Comparison of ENCODE assay signal across 1 cellular context in the genomic region with DNA sequence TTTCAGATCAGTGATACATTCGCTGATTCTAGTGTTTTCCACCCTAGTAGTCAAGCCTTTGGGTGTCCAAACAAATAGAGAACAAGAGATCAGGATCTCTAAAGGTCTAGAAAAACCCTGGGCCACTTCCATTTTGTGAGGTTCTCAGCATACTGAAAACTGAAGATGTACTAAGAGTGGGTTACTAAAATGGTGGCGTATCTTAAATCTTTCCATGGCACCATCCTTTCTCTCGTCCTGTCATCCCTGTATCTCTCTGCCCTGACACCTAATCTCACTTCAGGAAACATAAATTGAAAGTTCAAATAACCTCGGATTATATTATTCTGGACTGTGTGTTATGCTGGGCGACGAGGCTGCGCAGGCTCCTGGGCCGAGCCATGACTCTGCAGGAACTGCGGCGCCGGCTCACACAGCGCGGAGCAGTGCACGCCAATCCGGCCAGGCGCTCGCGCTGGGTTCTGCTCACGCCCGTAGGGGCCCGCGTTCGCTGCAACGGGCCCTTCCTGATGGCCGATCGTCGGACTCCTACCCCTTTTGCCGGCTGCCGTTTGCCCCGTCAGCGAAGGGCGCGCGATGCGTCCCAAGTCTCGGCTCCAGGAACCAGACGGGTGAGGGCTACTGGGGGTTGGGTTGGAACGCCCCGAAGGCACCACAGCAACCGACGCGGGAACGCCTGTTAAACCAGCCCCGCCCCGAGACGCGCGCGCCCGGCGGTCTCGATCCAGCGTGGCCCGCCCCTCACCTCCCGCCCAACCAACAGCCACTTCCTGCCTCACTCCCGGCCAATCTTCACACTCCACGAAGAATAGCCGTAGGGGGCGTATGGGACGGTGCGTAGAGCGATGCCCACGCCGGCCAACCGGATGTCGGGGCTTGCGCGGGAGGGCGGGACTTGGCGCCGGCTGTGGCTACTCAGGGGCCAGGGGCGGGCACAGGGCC.
A peak's percentile ranks its signal among the peaks of the same experiment; 100 is the strongest.
TF ChIP-seq lines count a peak whose summit lies in the region.

No MANE protein-coding gene starts in this region.

TF ChIP-seq in HepG2, 621 proteins besides CTCF, POLR2A, EP300 and RAD21 (continued from another document and continues in another):
- TF ChIP-seq, protein P1, sequence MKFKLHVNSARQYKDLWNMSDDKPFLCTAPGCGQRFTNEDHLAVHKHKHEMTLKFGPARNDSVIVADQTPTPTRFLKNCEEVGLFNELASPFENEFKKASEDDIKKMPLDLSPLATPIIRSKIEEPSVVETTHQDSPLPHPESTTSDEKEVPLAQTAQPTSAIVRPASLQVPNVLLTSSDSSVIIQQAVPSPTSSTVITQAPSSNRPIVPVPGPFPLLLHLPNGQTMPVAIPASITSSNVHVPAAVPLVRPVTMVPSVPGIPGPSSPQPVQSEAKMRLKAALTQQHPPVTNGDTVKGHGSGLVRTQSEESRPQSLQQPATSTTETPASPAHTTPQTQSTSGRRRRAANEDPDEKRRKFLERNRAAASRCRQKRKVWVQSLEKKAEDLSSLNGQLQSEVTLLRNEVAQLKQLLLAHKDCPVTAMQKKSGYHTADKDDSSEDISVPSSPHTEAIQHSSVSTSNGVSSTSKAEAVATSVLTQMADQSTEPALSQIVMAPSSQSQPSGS (CRISPR knock-in tag; IDR thresholded peaks at IDR 0.05), result no peak; the same call in 1 of the 2 replicates
- TF ChIP-seq RARA (CRISPR knock-in tag; IDR thresholded peaks at IDR 0.05), result no peak; the same call in 1 of the 2 replicates
- TF ChIP-seq HDAC2 (CRISPR knock-in tag; IDR thresholded peaks at IDR 0.05), result no peak; the same call in 1 of the 2 replicates
- TF ChIP-seq, protein P2, sequence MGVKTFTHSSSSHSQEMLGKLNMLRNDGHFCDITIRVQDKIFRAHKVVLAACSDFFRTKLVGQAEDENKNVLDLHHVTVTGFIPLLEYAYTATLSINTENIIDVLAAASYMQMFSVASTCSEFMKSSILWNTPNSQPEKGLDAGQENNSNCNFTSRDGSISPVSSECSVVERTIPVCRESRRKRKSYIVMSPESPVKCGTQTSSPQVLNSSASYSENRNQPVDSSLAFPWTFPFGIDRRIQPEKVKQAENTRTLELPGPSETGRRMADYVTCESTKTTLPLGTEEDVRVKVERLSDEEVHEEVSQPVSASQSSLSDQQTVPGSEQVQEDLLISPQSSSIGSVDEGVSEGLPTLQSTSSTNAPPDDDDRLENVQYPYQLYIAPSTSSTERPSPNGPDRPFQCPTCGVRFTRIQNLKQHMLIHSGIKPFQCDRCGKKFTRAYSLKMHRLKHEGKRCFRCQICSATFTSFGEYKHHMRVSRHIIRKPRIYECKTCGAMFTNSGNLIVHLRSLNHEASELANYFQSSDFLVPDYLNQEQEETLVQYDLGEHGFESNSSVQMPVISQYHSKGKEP (CRISPR knock-in tag; IDR thresholded peaks at IDR 0.05), result peak; percentile 7; the same call in 1 of the 2 replicates
- TF ChIP-seq GPN1 (CRISPR knock-in tag; IDR thresholded peaks at IDR 0.05; ENCODE audit: borderline replicate concordance), result no peak
- TF ChIP-seq SMAD1 (CRISPR knock-in tag; IDR thresholded peaks at IDR 0.05; ENCODE audit: borderline replicate concordance, low read depth), result no peak; the same call in 1 of the 2 replicates
- TF ChIP-seq PHF8 (CRISPR knock-in tag; IDR thresholded peaks at IDR 0.05), result peak; percentile 84
- TF ChIP-seq, protein P3, sequence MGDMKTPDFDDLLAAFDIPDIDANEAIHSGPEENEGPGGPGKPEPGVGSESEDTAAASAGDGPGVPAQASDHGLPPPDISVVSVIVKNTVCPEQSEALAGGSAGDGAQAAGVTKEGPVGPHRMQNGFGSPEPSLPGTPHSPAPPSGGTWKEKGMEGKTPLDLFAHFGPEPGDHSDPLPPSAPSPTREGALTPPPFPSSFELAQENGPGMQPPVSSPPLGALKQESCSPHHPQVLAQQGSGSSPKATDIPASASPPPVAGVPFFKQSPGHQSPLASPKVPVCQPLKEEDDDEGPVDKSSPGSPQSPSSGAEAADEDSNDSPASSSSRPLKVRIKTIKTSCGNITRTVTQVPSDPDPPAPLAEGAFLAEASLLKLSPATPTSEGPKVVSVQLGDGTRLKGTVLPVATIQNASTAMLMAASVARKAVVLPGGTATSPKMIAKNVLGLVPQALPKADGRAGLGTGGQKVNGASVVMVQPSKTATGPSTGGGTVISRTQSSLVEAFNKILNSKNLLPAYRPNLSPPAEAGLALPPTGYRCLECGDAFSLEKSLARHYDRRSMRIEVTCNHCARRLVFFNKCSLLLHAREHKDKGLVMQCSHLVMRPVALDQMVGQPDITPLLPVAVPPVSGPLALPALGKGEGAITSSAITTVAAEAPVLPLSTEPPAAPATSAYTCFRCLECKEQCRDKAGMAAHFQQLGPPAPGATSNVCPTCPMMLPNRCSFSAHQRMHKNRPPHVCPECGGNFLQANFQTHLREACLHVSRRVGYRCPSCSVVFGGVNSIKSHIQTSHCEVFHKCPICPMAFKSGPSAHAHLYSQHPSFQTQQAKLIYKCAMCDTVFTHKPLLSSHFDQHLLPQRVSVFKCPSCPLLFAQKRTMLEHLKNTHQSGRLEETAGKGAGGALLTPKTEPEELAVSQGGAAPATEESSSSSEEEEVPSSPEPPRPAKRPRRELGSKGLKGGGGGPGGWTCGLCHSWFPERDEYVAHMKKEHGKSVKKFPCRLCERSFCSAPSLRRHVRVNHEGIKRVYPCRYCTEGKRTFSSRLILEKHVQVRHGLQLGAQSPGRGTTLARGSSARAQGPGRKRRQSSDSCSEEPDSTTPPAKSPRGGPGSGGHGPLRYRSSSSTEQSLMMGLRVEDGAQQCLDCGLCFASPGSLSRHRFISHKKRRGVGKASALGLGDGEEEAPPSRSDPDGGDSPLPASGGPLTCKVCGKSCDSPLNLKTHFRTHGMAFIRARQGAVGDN (CRISPR knock-in tag; IDR thresholded peaks at IDR 0.05), result peak; percentile 91
- TF ChIP-seq, protein P4, sequence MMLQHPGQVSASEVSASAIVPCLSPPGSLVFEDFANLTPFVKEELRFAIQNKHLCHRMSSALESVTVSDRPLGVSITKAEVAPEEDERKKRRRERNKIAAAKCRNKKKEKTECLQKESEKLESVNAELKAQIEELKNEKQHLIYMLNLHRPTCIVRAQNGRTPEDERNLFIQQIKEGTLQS (CRISPR knock-in tag; IDR thresholded peaks at IDR 0.05), result peak; percentile 15; the same call in 1 of the 2 replicates
- TF ChIP-seq ZNF333 (CRISPR knock-in tag; IDR thresholded peaks at IDR 0.05; ENCODE audit: borderline replicate concordance), result no peak
- no peak for TF ChIP-seq ESRRA (CRISPR knock-in tag; IDR thresholded peaks at IDR 0.05; ENCODE audit: low read depth)
- peak; percentile 89; the same call in 1 of the 2 replicates for TF ChIP-seq ZNF607 (CRISPR knock-in tag; IDR thresholded peaks at IDR 0.05; ENCODE audit: borderline replicate concordance)
- TF ChIP-seq, protein P5, sequence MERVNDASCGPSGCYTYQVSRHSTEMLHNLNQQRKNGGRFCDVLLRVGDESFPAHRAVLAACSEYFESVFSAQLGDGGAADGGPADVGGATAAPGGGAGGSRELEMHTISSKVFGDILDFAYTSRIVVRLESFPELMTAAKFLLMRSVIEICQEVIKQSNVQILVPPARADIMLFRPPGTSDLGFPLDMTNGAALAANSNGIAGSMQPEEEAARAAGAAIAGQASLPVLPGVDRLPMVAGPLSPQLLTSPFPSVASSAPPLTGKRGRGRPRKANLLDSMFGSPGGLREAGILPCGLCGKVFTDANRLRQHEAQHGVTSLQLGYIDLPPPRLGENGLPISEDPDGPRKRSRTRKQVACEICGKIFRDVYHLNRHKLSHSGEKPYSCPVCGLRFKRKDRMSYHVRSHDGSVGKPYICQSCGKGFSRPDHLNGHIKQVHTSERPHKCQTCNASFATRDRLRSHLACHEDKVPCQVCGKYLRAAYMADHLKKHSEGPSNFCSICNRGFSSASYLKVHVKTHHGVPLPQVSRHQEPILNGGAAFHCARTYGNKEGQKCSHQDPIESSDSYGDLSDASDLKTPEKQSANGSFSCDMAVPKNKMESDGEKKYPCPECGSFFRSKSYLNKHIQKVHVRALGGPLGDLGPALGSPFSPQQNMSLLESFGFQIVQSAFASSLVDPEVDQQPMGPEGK (CRISPR knock-in tag; IDR thresholded peaks at IDR 0.05), result peak; percentile 62
- TF ChIP-seq, protein P6, sequence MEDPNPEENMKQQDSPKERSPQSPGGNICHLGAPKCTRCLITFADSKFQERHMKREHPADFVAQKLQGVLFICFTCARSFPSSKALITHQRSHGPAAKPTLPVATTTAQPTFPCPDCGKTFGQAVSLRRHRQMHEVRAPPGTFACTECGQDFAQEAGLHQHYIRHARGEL (CRISPR knock-in tag; IDR thresholded peaks at IDR 0.05), result no peak
- TF ChIP-seq ZSCAN31 (CRISPR knock-in tag; IDR thresholded peaks at IDR 0.05; ENCODE audit: low read depth), result peak; percentile 94
- TF ChIP-seq SRSF9 (IDR thresholded peaks at IDR 0.05; ENCODE audit: borderline replicate concordance, insufficient read depth, low read depth, low read length, poor library complexity, severe bottlenecking), result no peak
- TF ChIP-seq ZSCAN12 (CRISPR knock-in tag; IDR thresholded peaks at IDR 0.05), result no peak
- no peak; the same call in 1 of the 2 replicates for TF ChIP-seq ERF (CRISPR knock-in tag; IDR thresholded peaks at IDR 0.05)
- TF ChIP-seq ZNF775 (CRISPR knock-in tag; IDR thresholded peaks at IDR 0.05; ENCODE audit: borderline replicate concordance), result no peak
- no peak for TF ChIP-seq ZNF337 (CRISPR knock-in tag; IDR thresholded peaks at IDR 0.05; ENCODE audit: borderline replicate concordance, low read depth)
- TF ChIP-seq BCL6 (CRISPR knock-in tag; IDR thresholded peaks at IDR 0.05), result no peak; the same call in 1 of the 2 replicates
- TF ChIP-seq, protein P7, sequence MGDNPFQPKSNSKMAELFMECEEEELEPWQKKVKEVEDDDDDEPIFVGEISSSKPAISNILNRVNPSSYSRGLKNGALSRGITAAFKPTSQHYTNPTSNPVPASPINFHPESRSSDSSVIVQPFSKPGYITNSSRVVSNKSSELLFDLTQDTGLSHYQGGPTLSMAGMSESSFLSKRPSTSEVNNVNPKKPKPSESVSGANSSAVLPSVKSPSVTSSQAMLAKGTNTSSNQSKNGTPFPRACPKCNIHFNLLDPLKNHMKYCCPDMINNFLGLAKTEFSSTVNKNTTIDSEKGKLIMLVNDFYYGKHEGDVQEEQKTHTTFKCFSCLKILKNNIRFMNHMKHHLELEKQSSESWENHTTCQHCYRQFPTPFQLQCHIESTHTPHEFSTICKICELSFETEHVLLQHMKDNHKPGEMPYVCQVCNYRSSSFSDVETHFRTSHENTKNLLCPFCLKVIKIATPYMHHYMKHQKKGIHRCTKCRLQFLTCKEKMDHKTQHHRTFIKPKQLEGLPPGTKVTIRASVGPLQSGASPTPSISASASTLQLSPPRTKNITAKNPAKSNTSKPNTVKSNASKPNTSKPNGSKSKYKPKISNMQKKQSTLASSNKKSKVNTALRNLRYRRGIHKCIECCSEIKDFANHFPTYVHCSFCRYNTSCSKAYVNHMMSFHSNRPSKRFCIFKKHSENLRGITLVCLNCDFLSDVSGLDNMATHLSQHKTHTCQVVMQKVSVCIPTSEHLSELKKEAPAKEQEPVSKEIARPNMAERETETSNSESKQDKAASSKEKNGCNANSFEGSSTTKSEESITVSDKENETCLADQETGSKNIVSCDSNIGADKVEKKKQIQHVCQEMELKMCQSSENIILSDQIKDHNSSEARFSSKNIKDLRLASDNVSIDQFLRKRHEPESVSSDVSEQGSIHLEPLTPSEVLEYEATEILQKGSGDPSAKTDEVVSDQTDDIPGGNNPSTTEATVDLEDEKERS (CRISPR knock-in tag; IDR thresholded peaks at IDR 0.05), result 0 out of 2 replicates have a peak, but pooled peaks have one; percentile 58
- no peak for TF ChIP-seq ZNF83 (CRISPR knock-in tag; IDR thresholded peaks at IDR 0.05; ENCODE audit: borderline replicate concordance)
- peak; percentile 91 for TF ChIP-seq BRD4 (CRISPR knock-in tag; IDR thresholded peaks at IDR 0.05)
- no peak; the same call in 1 of the 2 replicates for TF ChIP-seq KDM5B (CRISPR knock-in tag; IDR thresholded peaks at IDR 0.05; ENCODE audit: borderline replicate concordance)
- no peak for TF ChIP-seq TP53 (CRISPR knock-in tag; conservative IDR thresholded peaks at IDR 0.05)
- TF ChIP-seq NFIB (CRISPR knock-in tag; IDR thresholded peaks at IDR 0.05; ENCODE audit: borderline replicate concordance), result no peak
- TF ChIP-seq, protein P8, sequence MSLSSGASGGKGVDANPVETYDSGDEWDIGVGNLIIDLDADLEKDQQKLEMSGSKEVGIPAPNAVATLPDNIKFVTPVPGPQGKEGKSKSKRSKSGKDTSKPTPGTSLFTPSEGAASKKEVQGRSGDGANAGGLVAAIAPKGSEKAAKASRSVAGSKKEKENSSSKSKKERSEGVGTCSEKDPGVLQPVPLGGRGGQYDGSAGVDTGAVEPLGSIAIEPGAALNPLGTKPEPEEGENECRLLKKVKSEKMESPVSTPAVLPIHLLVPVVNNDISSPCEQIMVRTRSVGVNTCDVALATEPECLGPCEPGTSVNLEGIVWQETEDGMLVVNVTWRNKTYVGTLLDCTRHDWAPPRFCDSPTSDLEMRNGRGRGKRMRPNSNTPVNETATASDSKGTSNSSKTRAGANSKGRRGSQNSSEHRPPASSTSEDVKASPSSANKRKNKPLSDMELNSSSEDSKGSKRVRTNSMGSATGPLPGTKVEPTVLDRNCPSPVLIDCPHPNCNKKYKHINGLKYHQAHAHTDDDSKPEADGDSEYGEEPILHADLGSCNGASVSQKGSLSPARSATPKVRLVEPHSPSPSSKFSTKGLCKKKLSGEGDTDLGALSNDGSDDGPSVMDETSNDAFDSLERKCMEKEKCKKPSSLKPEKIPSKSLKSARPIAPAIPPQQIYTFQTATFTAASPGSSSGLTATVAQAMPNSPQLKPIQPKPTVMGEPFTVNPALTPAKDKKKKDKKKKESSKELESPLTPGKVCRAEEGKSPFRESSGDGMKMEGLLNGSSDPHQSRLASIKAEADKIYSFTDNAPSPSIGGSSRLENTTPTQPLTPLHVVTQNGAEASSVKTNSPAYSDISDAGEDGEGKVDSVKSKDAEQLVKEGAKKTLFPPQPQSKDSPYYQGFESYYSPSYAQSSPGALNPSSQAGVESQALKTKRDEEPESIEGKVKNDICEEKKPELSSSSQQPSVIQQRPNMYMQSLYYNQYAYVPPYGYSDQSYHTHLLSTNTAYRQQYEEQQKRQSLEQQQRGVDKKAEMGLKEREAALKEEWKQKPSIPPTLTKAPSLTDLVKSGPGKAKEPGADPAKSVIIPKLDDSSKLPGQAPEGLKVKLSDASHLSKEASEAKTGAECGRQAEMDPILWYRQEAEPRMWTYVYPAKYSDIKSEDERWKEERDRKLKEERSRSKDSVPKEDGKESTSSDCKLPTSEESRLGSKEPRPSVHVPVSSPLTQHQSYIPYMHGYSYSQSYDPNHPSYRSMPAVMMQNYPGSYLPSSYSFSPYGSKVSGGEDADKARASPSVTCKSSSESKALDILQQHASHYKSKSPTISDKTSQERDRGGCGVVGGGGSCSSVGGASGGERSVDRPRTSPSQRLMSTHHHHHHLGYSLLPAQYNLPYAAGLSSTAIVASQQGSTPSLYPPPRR (CRISPR knock-in tag; IDR thresholded peaks at IDR 0.05; ENCODE audit: borderline replicate concordance), result no peak
- TF ChIP-seq ETV6 (CRISPR knock-in tag; conservative IDR thresholded peaks at IDR 0.05), result 0 out of 2 replicates have a peak, but pooled peaks have one; percentile 32
- peak; percentile 99 for TF ChIP-seq HNRNPLL (IDR thresholded peaks at IDR 0.05; ENCODE audit: low read depth, low read length, poor library complexity, severe bottlenecking)
- TF ChIP-seq ZNF3 (CRISPR knock-in tag; IDR thresholded peaks at IDR 0.05), result no peak
- peak; percentile 66; the same call in 1 of the 2 replicates for TF ChIP-seq ZC3H13 (CRISPR knock-in tag; IDR thresholded peaks at IDR 0.05)
- no peak for TF ChIP-seq TCF7 (IDR thresholded peaks at IDR 0.05; ENCODE audit: low read depth)
- no peak for TF ChIP-seq RFXANK (CRISPR knock-in tag; IDR thresholded peaks at IDR 0.05)
- TF ChIP-seq ZNF20 (CRISPR knock-in tag; IDR thresholded peaks at IDR 0.05), result no peak
- TF ChIP-seq, protein P9, sequence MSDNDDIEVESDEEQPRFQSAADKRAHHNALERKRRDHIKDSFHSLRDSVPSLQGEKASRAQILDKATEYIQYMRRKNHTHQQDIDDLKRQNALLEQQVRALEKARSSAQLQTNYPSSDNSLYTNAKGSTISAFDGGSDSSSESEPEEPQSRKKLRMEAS (IDR thresholded peaks at IDR 0.05), result no peak
- TF ChIP-seq ATAD3A (CRISPR knock-in tag; IDR thresholded peaks at IDR 0.05), result no peak
- TF ChIP-seq ZBTB7A (CRISPR knock-in tag; IDR thresholded peaks at IDR 0.05), result no peak
- TF ChIP-seq GFI1 (CRISPR knock-in tag; IDR thresholded peaks at IDR 0.05; ENCODE audit: borderline replicate concordance), result no peak; the same call in 1 of the 2 replicates
